ENCODE assay signal across 1 cellular context in genomic region chrX:97027384-97027922, GRCh38.
TF ChIP-seq lines count a peak whose summit lies in the region.

No MANE protein-coding gene starts in this region.

TF ChIP-seq in H1, 55 proteins besides CTCF, POLR2A, EP300 and RAD21 (continued from another document):
- TF ChIP-seq CHD7 (IDR thresholded peaks at IDR 0.05; ENCODE audit: insufficient replicate concordance, low read length) (peak; percentile 78), TCF12 (IDR thresholded peaks at IDR 0.05; ENCODE audit: low read depth, low read length) (peak; percentile 65; the same call in 1 of the 2 replicates), MAFK (IDR thresholded peaks at IDR 0.05; ENCODE audit: low read depth, low read length) (no peak), SIX5 (IDR thresholded peaks at IDR 0.05; ENCODE audit: low read depth, low read length) (no peak)
TF ChIP-seq in H1: peak in this region for 3.
